In the genomic region with DNA sequence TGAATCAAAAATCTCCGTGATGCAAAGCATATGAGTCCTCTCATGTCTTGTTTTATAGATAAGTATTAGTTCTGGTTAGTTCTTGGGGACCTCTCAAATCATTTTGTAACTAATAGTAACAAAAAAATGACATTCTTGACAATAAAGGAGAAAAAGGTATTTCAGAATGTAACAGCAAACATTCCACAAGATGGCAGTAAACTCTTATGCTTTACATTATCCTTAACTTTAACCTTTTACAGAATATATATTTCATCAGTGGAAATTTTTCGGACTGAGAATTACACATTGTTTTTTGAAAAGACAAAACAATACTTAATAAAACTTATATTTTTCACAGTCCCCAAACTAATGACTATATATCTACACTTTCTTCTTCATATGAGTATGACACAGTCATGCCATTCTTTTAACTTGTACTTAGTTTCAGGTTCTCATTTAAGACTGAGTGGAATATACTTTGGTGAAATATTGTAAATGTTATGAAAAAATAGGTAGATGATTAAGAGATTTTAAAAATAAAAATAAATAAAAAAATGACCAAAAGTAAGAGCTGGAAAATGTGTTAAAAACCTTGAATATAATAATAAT, we compare ENCODE assay signal across 9 cellular contexts.
A peak's percentile ranks its signal among the peaks of the same experiment; 100 is the strongest.
DNase-seq lines count a peak whose midpoint lies in the region; ATAC-seq and TF ChIP-seq lines count a peak whose summit lies in the region.
"Had no signal": no experiment of that assay in that cellular context is flagged by ENCODE, and none has a peak within 500 bp of the region (broad histone marks: within the 10 kb centered on the region; RNA-seq: fewer than 3 reads in every experiment).

No MANE protein-coding gene starts in this region.

- no peaks in the 10 kb centered on the region for H3K9me3 Mint-ChIP-seq in neural crest cell
- no peaks in the 10 kb centered on the region for H3K9me3 Mint-ChIP-seq in activated T-helper 1 cell treated with anti-CD3 and anti-CD28 coated beads, Interleukin-12 subunit alpha, Interleukin-12 subunit beta, Interleukin-2, Interleukin-4 antibody, amounts not matched to agents 30 ng/mL and 10 ng/mL and 1 ng/mL, durations not matched to agents 14 hours and 24 hours and 36 hours
- H3K9me3 Mint-ChIP-seq: memory B cell had no signal

- no peak overlapping the region for H3K27ac Mint-ChIP-seq in neural crest cell (ENCODE audit: unreplicated experiment)
- H3K27ac Mint-ChIP-seq in activated T-helper 1 cell treated with anti-CD3 and anti-CD28 coated beads, Interleukin-12 subunit alpha, Interleukin-12 subunit beta, Interleukin-2, Interleukin-4 antibody, amounts not matched to agents 30 ng/mL and 10 ng/mL and 1 ng/mL, durations not matched to agents 14 hours and 24 hours and 36 hours, result no peak overlapping the region
- H3K27ac Mint-ChIP-seq: memory B cell had no signal

- peak; percentile 10 for DNase-seq in NCI-H1092 treated with DMSO at 0.1 percent for 48 hours (lab: John Stamatoyannopoulos, UW)
- DNase-seq in body of pancreas, result no peak
- DNase-seq in neural crest cell (ENCODE audit: low read depth, low spot score), result no peak
- no peak for DNase-seq in activated T-helper 1 cell treated with anti-CD3 and anti-CD28 coated beads, Interleukin-12 subunit alpha, Interleukin-12 subunit beta, Interleukin-2, Interleukin-4 antibody, amounts not matched to agents 30 ng/mL and 10 ng/mL and 1 ng/mL, durations not matched to agents 14 hours and 24 hours and 36 hours (ENCODE audit: low spot score)
- DNase-seq in middle frontal gyrus (ENCODE audit: extremely low spot score, low spot score), result no peak
- DNase-seq in posterior cingulate gyrus, result no peak

- no peaks in the 10 kb centered on the region for H3K36me3 Mint-ChIP-seq in neural crest cell (ENCODE audit: low read depth)
- no peaks in the 10 kb centered on the region for H3K36me3 Mint-ChIP-seq in activated T-helper 1 cell treated with anti-CD3 and anti-CD28 coated beads, Interleukin-12 subunit alpha, Interleukin-12 subunit beta, Interleukin-2, Interleukin-4 antibody, amounts not matched to agents 30 ng/mL and 10 ng/mL and 1 ng/mL, durations not matched to agents 14 hours and 24 hours and 36 hours (ENCODE audit: low read depth)
- H3K36me3 Mint-ChIP-seq: memory B cell had no signal

- H3K27ac ChIP-seq in body of pancreas, result no peak overlapping the region

- no peak overlapping the region for H3K4me3 ChIP-seq in body of pancreas

- H3K36me3 ChIP-seq in body of pancreas (replicated peaks in 1 of 2; ENCODE audit: insufficient read depth in 1 of 2, low read depth in 2 of 2), result no peaks in the 10 kb centered on the region

- no peaks in the 10 kb centered on the region for H3K27me3 Mint-ChIP-seq in neural crest cell (ENCODE audit: low read depth)
- no peaks in the 10 kb centered on the region for H3K27me3 Mint-ChIP-seq in activated T-helper 1 cell treated with anti-CD3 and anti-CD28 coated beads, Interleukin-12 subunit alpha, Interleukin-12 subunit beta, Interleukin-2, Interleukin-4 antibody, amounts not matched to agents 30 ng/mL and 10 ng/mL and 1 ng/mL, durations not matched to agents 14 hours and 24 hours and 36 hours (ENCODE audit: insufficient read depth)
- H3K27me3 Mint-ChIP-seq: memory B cell had no signal

- WGBS in body of pancreas, 2 donors, result 27 to 30% methylated on average over 2 of the region's 2 CpGs

- ATAC-seq in body of pancreas, result no peak
- no peak for ATAC-seq in GM21737 (IDR thresholded peaks at IDR 0.05; ENCODE audit: unreplicated experiment)

- TF ChIP-seq CTCF in GM12873 (IDR thresholded peaks at IDR 0.05; ENCODE audit: insufficient read depth, low read depth, low read length, missing control alignments) (peak; percentile 12), body of pancreas (IDR thresholded peaks at IDR 0.05) (peak in 5 of 7 experiments; percentile 20 to 25 (median 23)), neural crest cell (conservative IDR thresholded peaks at IDR 0.05) (peak; percentile 83)

- no peak overlapping the region for H3K4me3 Mint-ChIP-seq in neural crest cell
- H3K4me3 Mint-ChIP-seq in activated T-helper 1 cell treated with anti-CD3 and anti-CD28 coated beads, Interleukin-12 subunit alpha, Interleukin-12 subunit beta, Interleukin-2, Interleukin-4 antibody, amounts not matched to agents 30 ng/mL and 10 ng/mL and 1 ng/mL, durations not matched to agents 14 hours and 24 hours and 36 hours, result no peak overlapping the region
- H3K4me3 Mint-ChIP-seq: memory B cell had no signal

- no peak for TF ChIP-seq POLR2A in body of pancreas (IDR thresholded peaks at IDR 0.05)

- intact Hi-C loops in body of pancreas (cut with DNase I), result no loop called here
- intact Hi-C loops in activated T-helper 1 cell treated with anti-CD3 and anti-CD28 coated beads, Interleukin-12 subunit alpha, Interleukin-12 subunit beta, Interleukin-2, Interleukin-4 antibody, amounts not matched to agents 30 ng/mL and 10 ng/mL and 1 ng/mL, durations not matched to agents 14 hours and 24 hours and 36 hours (cut with micrococcal nuclease), result no loop called here
- intact Hi-C loops in posterior cingulate gyrus (cut with DNase I), result no loop called here

- H3K27me3 ChIP-seq in body of pancreas, result no peaks in the 10 kb centered on the region

- H3K4me1 ChIP-seq in body of pancreas, result no peaks in the 10 kb centered on the region

- H3K9me3 ChIP-seq in body of pancreas, result no peaks in the 10 kb centered on the region

- H3K4me1 Mint-ChIP-seq in neural crest cell, result peaks cover 15% of the 10 kb centered on the region
- H3K4me1 Mint-ChIP-seq in activated T-helper 1 cell treated with anti-CD3 and anti-CD28 coated beads, Interleukin-12 subunit alpha, Interleukin-12 subunit beta, Interleukin-2, Interleukin-4 antibody, amounts not matched to agents 30 ng/mL and 10 ng/mL and 1 ng/mL, durations not matched to agents 14 hours and 24 hours and 36 hours (ENCODE audit: low read depth), result no peaks in the 10 kb centered on the region
- H3K4me1 Mint-ChIP-seq: memory B cell had no signal

Comparison
In these comparisons a context has a peak if more than half of its experiments do, and no peak if none do; other contexts are left out.
1. CTCF ChIP-seq: peak in every context shown above with its lines; median percentile 83 in neural crest cell; 23 in body of pancreas; 12 in GM12873.